ENCODE assay signal across 2 cellular contexts in the genomic region with DNA sequence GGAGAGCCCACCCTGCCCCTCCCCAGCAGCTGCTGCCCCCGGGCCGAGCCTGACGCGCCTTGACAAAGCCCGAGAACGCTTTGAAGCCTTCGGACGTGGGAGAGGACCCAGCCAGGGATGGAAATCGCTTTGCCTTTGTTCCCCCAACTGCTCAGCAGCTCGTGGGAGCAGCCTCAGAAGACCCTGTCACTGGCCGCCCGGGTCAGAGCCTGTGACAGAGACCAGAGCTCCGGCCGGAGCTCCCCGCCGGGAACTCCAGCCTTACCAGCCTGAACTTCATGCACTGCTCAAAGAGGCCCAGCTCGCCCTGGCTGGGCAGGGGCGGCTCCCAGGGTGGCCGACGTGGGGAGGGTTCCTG.
TF ChIP-seq lines count a peak whose summit lies in the region.

No MANE protein-coding gene starts in this region.

TF ChIP-seq in SK-N-SH, 30 proteins besides CTCF, POLR2A, EP300 and RAD21 (continued from another document):
- TF ChIP-seq, protein P1, sequence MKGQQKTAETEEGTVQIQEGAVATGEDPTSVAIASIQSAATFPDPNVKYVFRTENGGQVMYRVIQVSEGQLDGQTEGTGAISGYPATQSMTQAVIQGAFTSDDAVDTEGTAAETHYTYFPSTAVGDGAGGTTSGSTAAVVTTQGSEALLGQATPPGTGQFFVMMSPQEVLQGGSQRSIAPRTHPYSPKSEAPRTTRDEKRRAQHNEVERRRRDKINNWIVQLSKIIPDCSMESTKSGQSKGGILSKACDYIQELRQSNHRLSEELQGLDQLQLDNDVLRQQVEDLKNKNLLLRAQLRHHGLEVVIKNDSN (IDR thresholded peaks at IDR 0.05; ENCODE audit: borderline replicate concordance, low read depth) = no peak
- TF ChIP-seq TAF1 (IDR thresholded peaks at IDR 0.05; ENCODE audit: borderline replicate concordance, low read depth, low read length) (no peak), GABPA (IDR thresholded peaks at IDR 0.05; ENCODE audit: low read depth) (no peak), CHD2 (IDR thresholded peaks at IDR 0.05; ENCODE audit: low read length, partially characterized antibody) (no peak), NRF1 (IDR thresholded peaks at IDR 0.05; ENCODE audit: low read depth, low read length) (no peak), MEF2A (IDR thresholded peaks at IDR 0.05; ENCODE audit: borderline replicate concordance, low read depth) (no peak), NFIC (IDR thresholded peaks at IDR 0.05; ENCODE audit: borderline replicate concordance) (no peak), EZH2phosphoT487 (IDR thresholded peaks at IDR 0.05; ENCODE audit: borderline replicate concordance, low read depth) (no peak), YY1 (IDR thresholded peaks at IDR 0.05; ENCODE audit: low read depth) (no peak), FOXM1 (IDR thresholded peaks at IDR 0.05; ENCODE audit: low read depth) (no peak), JUND (IDR thresholded peaks at IDR 0.05) (no peak), RFX5 (IDR thresholded peaks at IDR 0.05; ENCODE audit: low read length) (no peak), FOXJ3 (CRISPR knock-in tag; IDR thresholded peaks at IDR 0.05) (no peak), RCOR1 (IDR thresholded peaks at IDR 0.05; ENCODE audit: low read length) (no peak), MXI1 (IDR thresholded peaks at IDR 0.05; ENCODE audit: low read depth, low read length) (no peak)
- TF ChIP-seq, protein P2, sequence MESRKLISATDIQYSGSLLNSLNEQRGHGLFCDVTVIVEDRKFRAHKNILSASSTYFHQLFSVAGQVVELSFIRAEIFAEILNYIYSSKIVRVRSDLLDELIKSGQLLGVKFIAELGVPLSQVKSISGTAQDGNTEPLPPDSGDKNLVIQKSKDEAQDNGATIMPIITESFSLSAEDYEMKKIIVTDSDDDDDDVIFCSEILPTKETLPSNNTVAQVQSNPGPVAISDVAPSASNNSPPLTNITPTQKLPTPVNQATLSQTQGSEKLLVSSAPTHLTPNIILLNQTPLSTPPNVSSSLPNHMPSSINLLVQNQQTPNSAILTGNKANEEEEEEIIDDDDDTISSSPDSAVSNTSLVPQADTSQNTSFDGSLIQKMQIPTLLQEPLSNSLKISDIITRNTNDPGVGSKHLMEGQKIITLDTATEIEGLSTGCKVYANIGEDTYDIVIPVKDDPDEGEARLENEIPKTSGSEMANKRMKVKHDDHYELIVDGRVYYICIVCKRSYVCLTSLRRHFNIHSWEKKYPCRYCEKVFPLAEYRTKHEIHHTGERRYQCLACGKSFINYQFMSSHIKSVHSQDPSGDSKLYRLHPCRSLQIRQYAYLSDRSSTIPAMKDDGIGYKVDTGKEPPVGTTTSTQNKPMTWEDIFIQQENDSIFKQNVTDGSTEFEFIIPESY (IDR thresholded peaks at IDR 0.05; ENCODE audit: borderline replicate concordance, low read depth) = no peak
- TF ChIP-seq, protein P3, sequence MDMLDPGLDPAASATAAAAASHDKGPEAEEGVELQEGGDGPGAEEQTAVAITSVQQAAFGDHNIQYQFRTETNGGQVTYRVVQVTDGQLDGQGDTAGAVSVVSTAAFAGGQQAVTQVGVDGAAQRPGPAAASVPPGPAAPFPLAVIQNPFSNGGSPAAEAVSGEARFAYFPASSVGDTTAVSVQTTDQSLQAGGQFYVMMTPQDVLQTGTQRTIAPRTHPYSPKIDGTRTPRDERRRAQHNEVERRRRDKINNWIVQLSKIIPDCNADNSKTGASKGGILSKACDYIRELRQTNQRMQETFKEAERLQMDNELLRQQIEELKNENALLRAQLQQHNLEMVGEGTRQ (IDR thresholded peaks at IDR 0.05; ENCODE audit: borderline replicate concordance, low read depth, low read length) = no peak
- TF ChIP-seq, protein P4, sequence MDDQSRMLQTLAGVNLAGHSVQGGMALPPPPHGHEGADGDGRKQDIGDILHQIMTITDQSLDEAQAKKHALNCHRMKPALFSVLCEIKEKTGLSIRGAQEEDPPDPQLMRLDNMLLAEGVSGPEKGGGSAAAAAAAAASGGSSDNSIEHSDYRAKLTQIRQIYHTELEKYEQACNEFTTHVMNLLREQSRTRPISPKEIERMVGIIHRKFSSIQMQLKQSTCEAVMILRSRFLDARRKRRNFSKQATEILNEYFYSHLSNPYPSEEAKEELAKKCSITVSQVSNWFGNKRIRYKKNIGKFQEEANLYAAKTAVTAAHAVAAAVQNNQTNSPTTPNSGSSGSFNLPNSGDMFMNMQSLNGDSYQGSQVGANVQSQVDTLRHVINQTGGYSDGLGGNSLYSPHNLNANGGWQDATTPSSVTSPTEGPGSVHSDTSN (IDR thresholded peaks at IDR 0.05) = no peak
TF ChIP-seq in SK-N-SH: peak in this region for 0.

TF ChIP-seq in SK-N-SH treated with all-trans-retinoic acid at 6 μM for 48 hours, 23 proteins besides CTCF, POLR2A, EP300 and RAD21 (continued from another document):
- TF ChIP-seq, protein P5, sequence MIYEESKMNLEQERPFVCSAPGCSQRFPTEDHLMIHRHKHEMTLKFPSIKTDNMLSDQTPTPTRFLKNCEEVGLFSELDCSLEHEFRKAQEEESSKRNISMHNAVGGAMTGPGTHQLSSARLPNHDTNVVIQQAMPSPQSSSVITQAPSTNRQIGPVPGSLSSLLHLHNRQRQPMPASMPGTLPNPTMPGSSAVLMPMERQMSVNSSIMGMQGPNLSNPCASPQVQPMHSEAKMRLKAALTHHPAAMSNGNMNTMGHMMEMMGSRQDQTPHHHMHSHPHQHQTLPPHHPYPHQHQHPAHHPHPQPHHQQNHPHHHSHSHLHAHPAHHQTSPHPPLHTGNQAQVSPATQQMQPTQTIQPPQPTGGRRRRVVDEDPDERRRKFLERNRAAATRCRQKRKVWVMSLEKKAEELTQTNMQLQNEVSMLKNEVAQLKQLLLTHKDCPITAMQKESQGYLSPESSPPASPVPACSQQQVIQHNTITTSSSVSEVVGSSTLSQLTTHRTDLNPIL (CRISPR knock-in tag; IDR thresholded peaks at IDR 0.05; ENCODE audit: low read depth) = no peak
- TF ChIP-seq SNAI2 (CRISPR knock-in tag; IDR thresholded peaks at IDR 0.05) (no peak), ZC3H10 (CRISPR knock-in tag; IDR thresholded peaks at IDR 0.05) (no peak), ZNF70 (CRISPR knock-in tag; IDR thresholded peaks at IDR 0.05) (no peak), ESRRG (CRISPR knock-in tag; IDR thresholded peaks at IDR 0.05) (no peak), ISL1 (CRISPR knock-in tag; IDR thresholded peaks at IDR 0.05) (no peak), ZNF8 (CRISPR knock-in tag; IDR thresholded peaks at IDR 0.05) (no peak), CSDC2 (CRISPR knock-in tag; IDR thresholded peaks at IDR 0.05) (no peak), OSR1 (CRISPR knock-in tag; IDR thresholded peaks at IDR 0.05) (no peak)
- TF ChIP-seq, protein P6, sequence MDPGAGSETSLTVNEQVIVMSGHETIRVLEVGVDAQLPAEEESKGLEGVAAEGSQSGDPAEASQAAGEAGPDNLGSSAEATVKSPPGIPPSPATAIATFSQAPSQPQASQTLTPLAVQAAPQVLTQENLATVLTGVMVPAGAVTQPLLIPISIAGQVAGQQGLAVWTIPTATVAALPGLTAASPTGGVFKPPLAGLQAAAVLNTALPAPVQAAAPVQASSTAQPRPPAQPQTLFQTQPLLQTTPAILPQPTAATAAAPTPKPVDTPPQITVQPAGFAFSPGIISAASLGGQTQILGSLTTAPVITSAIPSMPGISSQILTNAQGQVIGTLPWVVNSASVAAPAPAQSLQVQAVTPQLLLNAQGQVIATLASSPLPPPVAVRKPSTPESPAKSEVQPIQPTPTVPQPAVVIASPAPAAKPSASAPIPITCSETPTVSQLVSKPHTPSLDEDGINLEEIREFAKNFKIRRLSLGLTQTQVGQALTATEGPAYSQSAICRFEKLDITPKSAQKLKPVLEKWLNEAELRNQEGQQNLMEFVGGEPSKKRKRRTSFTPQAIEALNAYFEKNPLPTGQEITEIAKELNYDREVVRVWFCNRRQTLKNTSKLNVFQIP (CRISPR knock-in tag; IDR thresholded peaks at IDR 0.05; ENCODE audit: borderline replicate concordance, low read depth) = no peak
